Comparison of ENCODE assay signal across 8 cellular contexts in the genomic region with DNA sequence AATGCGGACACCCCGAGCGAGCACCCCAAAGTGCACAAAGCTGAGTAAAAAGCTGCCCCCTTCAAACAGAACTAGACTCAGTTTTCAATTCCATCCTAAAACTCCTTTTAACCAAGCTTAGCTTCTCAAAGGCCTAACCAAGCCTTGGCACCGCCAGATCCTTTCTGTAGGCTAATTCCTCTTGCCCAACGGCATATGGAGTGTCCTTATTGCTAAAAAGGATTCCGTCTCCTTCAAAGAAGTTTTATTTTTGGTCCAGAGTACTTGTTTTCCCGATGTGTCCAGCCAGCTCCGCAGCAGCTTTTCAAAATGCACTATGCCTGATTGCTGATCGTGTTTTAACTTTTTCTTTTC. TPM values are rescaled to one million over a fixed set of nuclear protein-coding genes. Genes with fewer than 3 reads are reported as not detected.
A peak's percentile ranks its signal among the peaks of the same experiment; 100 is the strongest.
DNase-seq lines count a peak whose midpoint lies in the region; ATAC-seq and TF ChIP-seq lines count a peak whose summit lies in the region.

No MANE protein-coding gene starts in this region.

- peaks cover 21% of the 10 kb centered on the region for H3K4me1 ChIP-seq in KMS-11 (ENCODE audit: low read depth, poor library complexity, severe bottlenecking)

- intact Hi-C loops in natural killer cell (cut with micrococcal nuclease) (loop anchor here (1.0 to 10.0 kb wide), 5 partner anchors 18 to 630 kb away; no protein-coding TSS in a partner anchor), posterior vena cava (cut with DNase I) (loop anchor here (5.0 to 10.0 kb wide), 2 partner anchors 262 to 270 kb away; no protein-coding TSS in a partner anchor)

- peak overlapping the region; percentile 13; the same call in 1 of the 2 replicates for H3K27ac ChIP-seq in KMS-11

- H3K9ac ChIP-seq in KMS-11: no peak overlapping the region

- peak overlapping the region; percentile 45 for H3K4me3 ChIP-seq in AG04449 (ENCODE audit: low read depth, low read length)
- H3K4me3 ChIP-seq in KMS-11 (IDR thresholded peaks at IDR 0.05; ENCODE audit: insufficient read depth, low read depth, low read length): no peak overlapping the region

- no peaks in the 10 kb centered on the region for H3K79me2 ChIP-seq in KMS-11 (ENCODE audit: insufficient read depth, low read depth)

- H3K4me3 Mint-ChIP-seq in chondrocyte (ENCODE audit: unreplicated experiment): peak overlapping the region; percentile 98
- H3K4me3 Mint-ChIP-seq in natural killer cell: peak overlapping the region; percentile 99

- no peaks in the 10 kb centered on the region for H3K27me3 ChIP-seq in KMS-11 (ENCODE audit: insufficient read depth, low read depth)

- POLR2A ChIA-PET in AG04449 (lab: Yijun Ruan, JAX): interaction anchor here (1.1 to 4.1 kb wide), 8 partner anchors 10 to 268 kb away, joined by 5 to 44 read pairs (median 6); no protein-coding TSS in a partner anchor

- peak overlapping the region; percentile 13; the same call in 1 of the 2 replicates for H3K4me2 ChIP-seq in KMS-11

- no peaks in the 10 kb centered on the region for H3K9me3 Mint-ChIP-seq in chondrocyte (ENCODE audit: low read depth)
- H3K9me3 Mint-ChIP-seq in natural killer cell: no peaks in the 10 kb centered on the region

- H3K4me1 Mint-ChIP-seq in chondrocyte (ENCODE audit: low read depth) (peaks cover 77% of the 10 kb centered on the region), natural killer cell (peaks cover 72 to 76% of the 10 kb centered on the region in 2 donors)

- no peak for DNase-seq in AG04449 (ENCODE audit: low read depth, low spot score)
- DNase-seq in chondrocyte (ENCODE audit: low spot score): no peak
- no peak for DNase-seq in natural killer cell
- no peak for DNase-seq in posterior vena cava (ENCODE audit: low spot score)
- no peak for DNase-seq in activated CD4-positive, CD25-positive, alpha-beta regulatory T cell (lab: John Stamatoyannopoulos, UW)
- no peak for DNase-seq in HK-2 (ENCODE audit: unreplicated experiment)

- no peaks in the 10 kb centered on the region for H4K20me1 ChIP-seq in KMS-11 (ENCODE audit: insufficient read depth)

- CTCF ChIA-PET in AG04449 (lab: Yijun Ruan, JAX): interaction anchor here (1.0 to 17.4 kb wide), 8 partner anchors 9 to 328 kb away, joined by 3 to 411 read pairs (median 10); no protein-coding TSS in a partner anchor

- H2AFZ ChIP-seq in KMS-11 (ENCODE audit: low read depth): no peak overlapping the region

- H3K36me3 Mint-ChIP-seq in chondrocyte (ENCODE audit: low read depth) (peaks cover 32% of the 10 kb centered on the region), natural killer cell (peaks cover 39% of the 10 kb centered on the region)

- no peak for TF ChIP-seq CTCF in AG04449 (IDR thresholded peaks at IDR 0.05; ENCODE audit: insufficient read depth, low read length, missing control alignments)
- TF ChIP-seq CTCF in KMS-11 (conservative IDR thresholded peaks at IDR 0.05; ENCODE audit: low read depth, low read length): no peak
- no peak for TF ChIP-seq CTCF in chondrocyte (IDR thresholded peaks at IDR 0.05)
- no peak for TF ChIP-seq CTCF in natural killer cell (IDR thresholded peaks at IDR 0.05)

- H3K27me3 Mint-ChIP-seq in chondrocyte (ENCODE audit: low read depth) (no peaks in the 10 kb centered on the region), natural killer cell (ENCODE audit: low read depth in 2 of 2) (no peaks in the 10 kb centered on the region)

- no peaks in the 10 kb centered on the region for H3K36me3 ChIP-seq in KMS-11 (ENCODE audit: insufficient read depth)

- ATAC-seq in natural killer cell (no peak), HG02870 (IDR thresholded peaks at IDR 0.05; ENCODE audit: unreplicated experiment) (no peak)

- H3K27ac Mint-ChIP-seq in chondrocyte (ENCODE audit: unreplicated experiment): peak overlapping the region; percentile 86
- H3K27ac Mint-ChIP-seq in natural killer cell: peak overlapping the region; percentile 98 to 100

RNA-seq across cellular contexts. Expression of gene BHLHE40, which starts 5.3 kb away (rescaled TPM):
- total RNA-seq in chondrocyte (53.8 to 75.5 TPM (median 66.4 TPM) in 3 replicates), natural killer cell (100 to 1,000 TPM; 512 to 725 (median 719) TPM), posterior vena cava (10 to 100 TPM; 87.8 to 89.9 TPM)
